ENCODE assay signal across 1 cellular context in the genomic region with DNA sequence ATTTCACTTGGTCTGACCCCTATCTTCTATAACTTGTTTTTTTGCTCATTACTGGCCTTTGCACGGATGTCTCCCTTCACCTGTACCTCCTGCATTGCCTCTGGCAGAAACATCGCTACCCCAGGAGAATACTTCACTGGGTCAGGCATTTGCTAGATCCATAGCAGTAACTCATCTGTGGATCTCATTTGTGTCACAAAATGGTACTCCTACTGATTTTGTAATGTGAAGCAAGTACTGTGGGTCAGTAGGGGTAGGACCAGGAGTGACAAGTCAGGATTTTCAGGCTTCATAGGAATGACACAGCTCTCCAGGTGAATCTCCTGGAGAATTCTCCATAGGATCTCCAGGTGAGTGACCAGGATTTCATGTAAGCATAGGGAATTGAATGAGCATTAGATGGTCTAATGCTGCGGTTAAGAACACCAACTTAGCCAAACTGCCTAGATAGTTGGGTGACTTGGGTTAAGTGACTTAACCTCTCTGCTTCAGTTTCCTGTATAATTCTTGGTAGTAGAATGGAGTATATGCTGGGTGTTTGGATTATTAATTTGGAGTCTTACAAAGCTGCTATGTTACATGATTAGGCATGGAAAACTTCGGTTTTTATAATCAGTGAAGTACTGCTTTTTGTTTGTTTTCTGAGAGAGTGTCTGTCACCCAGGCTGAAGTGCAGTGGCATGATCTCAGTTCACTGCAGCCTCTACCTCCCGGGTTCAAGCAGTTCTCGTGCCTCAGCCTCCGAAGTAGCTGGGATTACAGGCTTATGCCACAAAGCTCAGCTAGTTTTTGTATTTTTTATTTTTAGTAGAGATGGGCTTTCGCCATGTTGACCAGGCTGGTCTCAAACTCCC.
TF ChIP-seq lines count a peak whose summit lies in the region.

No MANE protein-coding gene starts in this region.

TF ChIP-seq in SK-N-SH treated with all-trans-retinoic acid at 6 μM for 48 hours, 23 proteins besides CTCF, POLR2A, EP300 and RAD21 (continued from another document):
- TF ChIP-seq, protein P1, sequence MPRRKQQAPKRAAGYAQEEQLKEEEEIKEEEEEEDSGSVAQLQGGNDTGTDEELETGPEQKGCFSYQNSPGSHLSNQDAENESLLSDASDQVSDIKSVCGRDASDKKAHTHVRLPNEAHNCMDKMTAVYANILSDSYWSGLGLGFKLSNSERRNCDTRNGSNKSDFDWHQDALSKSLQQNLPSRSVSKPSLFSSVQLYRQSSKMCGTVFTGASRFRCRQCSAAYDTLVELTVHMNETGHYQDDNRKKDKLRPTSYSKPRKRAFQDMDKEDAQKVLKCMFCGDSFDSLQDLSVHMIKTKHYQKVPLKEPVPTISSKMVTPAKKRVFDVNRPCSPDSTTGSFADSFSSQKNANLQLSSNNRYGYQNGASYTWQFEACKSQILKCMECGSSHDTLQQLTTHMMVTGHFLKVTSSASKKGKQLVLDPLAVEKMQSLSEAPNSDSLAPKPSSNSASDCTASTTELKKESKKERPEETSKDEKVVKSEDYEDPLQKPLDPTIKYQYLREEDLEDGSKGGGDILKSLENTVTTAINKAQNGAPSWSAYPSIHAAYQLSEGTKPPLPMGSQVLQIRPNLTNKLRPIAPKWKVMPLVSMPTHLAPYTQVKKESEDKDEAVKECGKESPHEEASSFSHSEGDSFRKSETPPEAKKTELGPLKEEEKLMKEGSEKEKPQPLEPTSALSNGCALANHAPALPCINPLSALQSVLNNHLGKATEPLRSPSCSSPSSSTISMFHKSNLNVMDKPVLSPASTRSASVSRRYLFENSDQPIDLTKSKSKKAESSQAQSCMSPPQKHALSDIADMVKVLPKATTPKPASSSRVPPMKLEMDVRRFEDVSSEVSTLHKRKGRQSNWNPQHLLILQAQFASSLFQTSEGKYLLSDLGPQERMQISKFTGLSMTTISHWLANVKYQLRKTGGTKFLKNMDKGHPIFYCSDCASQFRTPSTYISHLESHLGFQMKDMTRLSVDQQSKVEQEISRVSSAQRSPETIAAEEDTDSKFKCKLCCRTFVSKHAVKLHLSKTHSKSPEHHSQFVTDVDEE (CRISPR knock-in tag; IDR thresholded peaks at IDR 0.05), result no peak
- TF ChIP-seq TOX (CRISPR knock-in tag; IDR thresholded peaks at IDR 0.05; ENCODE audit: borderline replicate concordance) (no peak), TCF4 (CRISPR knock-in tag; IDR thresholded peaks at IDR 0.05; ENCODE audit: borderline replicate concordance) (no peak), ZC3H10 (CRISPR knock-in tag; IDR thresholded peaks at IDR 0.05) (no peak), PPARA (CRISPR knock-in tag; IDR thresholded peaks at IDR 0.05; ENCODE audit: borderline replicate concordance) (no peak), ZNF565 (CRISPR knock-in tag; conservative IDR thresholded peaks at IDR 0.05; ENCODE audit: low read depth) (no peak), RARB (CRISPR knock-in tag; IDR thresholded peaks at IDR 0.05) (no peak), ARNTL (CRISPR knock-in tag; IDR thresholded peaks at IDR 0.05; ENCODE audit: borderline replicate concordance, low read depth) (no peak), ISL1 (CRISPR knock-in tag; IDR thresholded peaks at IDR 0.05) (no peak)
